19 cellular contexts compared by ENCODE assay signal in genomic region chr11:70311616-70312015, GRCh38. TPM values are rescaled to one million over a fixed set of nuclear protein-coding genes. Genes with fewer than 3 reads are reported as not detected.
DNase-seq lines count a peak whose midpoint lies in the region; ATAC-seq, FAIRE-seq and TF ChIP-seq lines count a peak whose summit lies in the region.
"Had no signal": no experiment of that assay in that cellular context is flagged by ENCODE, and none has a peak within 500 bp of the region (broad histone marks: within the 10 kb centered on the region; RNA-seq: fewer than 3 reads in every experiment).

No MANE protein-coding gene starts in this region.

- peaks cover 3% of the 10 kb centered on the region for H3K36me3 ChIP-seq in CD4-positive, CD25-positive, alpha-beta regulatory T cell (ENCODE audit: control insufficient read depth, insufficient read depth, low read length)
- peaks cover 2% of the 10 kb centered on the region for H3K36me3 ChIP-seq in mesendoderm (ENCODE audit: control insufficient read depth, insufficient read depth, low read length)

- H3K56ac ChIP-seq in mesendoderm (ENCODE audit: low read length), result peak overlapping the region; percentile 60

- H3K9me3 ChIP-seq in CD4-positive, CD25-positive, alpha-beta regulatory T cell (ENCODE audit: control insufficient read depth in 2 of 2, low read length in 2 of 2), result no peaks in the 10 kb centered on the region
- H3K9me3 ChIP-seq: MG63 had no signal

- CTCF ChIA-PET in Calu3 (lab: Charles Lee), result no interaction called here

- H3K79me1 ChIP-seq in mesendoderm (ENCODE audit: low read length), result peaks cover 22% of the 10 kb centered on the region

- no peak overlapping the region for H3K9ac ChIP-seq in mesendoderm (ENCODE audit: low read length)

- no peak overlapping the region for H2AK5ac ChIP-seq in mesendoderm (ENCODE audit: low read length)

- FAIRE-seq in GM12891 (lab: Jason Lieb, UNC), result no peak
- FAIRE-seq: GM12878, GM19239 had no signal

- H3K27ac ChIP-seq in CD4-positive, CD25-positive, alpha-beta regulatory T cell (ENCODE audit: insufficient read depth, low read length, poor library complexity, severe bottlenecking), result no peak overlapping the region
- H3K27ac ChIP-seq in mesendoderm (ENCODE audit: low read depth, low read length), result no peak overlapping the region

- peak overlapping the region in 2 of 3 donors; percentile 35 to 80 for H3K27ac Mint-ChIP-seq in CD4-positive, CD25-positive, alpha-beta regulatory T cell
- peak overlapping the region; percentile 67 for H3K27ac Mint-ChIP-seq in Calu3 (ENCODE audit: unreplicated experiment)
- H3K27ac Mint-ChIP-seq in activated T-helper 2 cell treated with anti-CD3 and anti-CD28 coated beads, Interferon-gamma antibody, Interleukin-2, Interleukin-4, amounts not matched to agents 10 μg/mL and 5 μg/mL and 100 μg/mL, durations not matched to agents 14 hours and 24 hours and 36 hours, result peak overlapping the region; percentile 2

- intact Hi-C loops in Calu3 (cut with micrococcal nuclease; ENCODE audit: unreplicated experiment), result no loop called here
- intact Hi-C loops in activated T-helper 2 cell treated with anti-CD3 and anti-CD28 coated beads, Interferon-gamma antibody, Interleukin-2, Interleukin-4, amounts not matched to agents 10 μg/mL and 5 μg/mL and 100 μg/mL, durations not matched to agents 14 hours and 24 hours and 36 hours (cut with micrococcal nuclease), result no loop called here

- H3K4me3 Mint-ChIP-seq in CD4-positive, CD25-positive, alpha-beta regulatory T cell, result no peak overlapping the region
- H3K4me3 Mint-ChIP-seq in Calu3 (ENCODE audit: low read depth, unreplicated experiment), result no peak overlapping the region
- H3K4me3 Mint-ChIP-seq in activated T-helper 2 cell treated with anti-CD3 and anti-CD28 coated beads, Interferon-gamma antibody, Interleukin-2, Interleukin-4, amounts not matched to agents 10 μg/mL and 5 μg/mL and 100 μg/mL, durations not matched to agents 14 hours and 24 hours and 36 hours (ENCODE audit: low read depth), result no peak overlapping the region
- H3K4me3 Mint-ChIP-seq: CD14-positive monocyte had no signal

- H3K23ac ChIP-seq in mesendoderm (ENCODE audit: low read length), result no peak overlapping the region

- H3K9me3 Mint-ChIP-seq in CD4-positive, CD25-positive, alpha-beta regulatory T cell, result peaks cover 0 to 1% (median 0%) of the 10 kb centered on the region in 7 donors
- H3K9me3 Mint-ChIP-seq in Calu3 (ENCODE audit: low read depth, unreplicated experiment), result no peaks in the 10 kb centered on the region
- no peaks in the 10 kb centered on the region for H3K9me3 Mint-ChIP-seq in activated T-helper 2 cell treated with anti-CD3 and anti-CD28 coated beads, Interferon-gamma antibody, Interleukin-2, Interleukin-4, amounts not matched to agents 10 μg/mL and 5 μg/mL and 100 μg/mL, durations not matched to agents 14 hours and 24 hours and 36 hours

- no peaks in the 10 kb centered on the region for H3K4me1 ChIP-seq in CD4-positive, CD25-positive, alpha-beta regulatory T cell (ENCODE audit: control insufficient read depth, insufficient read depth, low read length, poor library complexity, severe bottlenecking)
- peaks cover 15% of the 10 kb centered on the region for H3K4me1 ChIP-seq in mesendoderm (ENCODE audit: control insufficient read depth, low read depth, low read length)

- DNase-seq in CD4-positive, CD25-positive, alpha-beta regulatory T cell, result no peak
- DNase-seq in Calu3 (no peak), mesendoderm (no peak), KG1 (lab: John Stamatoyannopoulos, UW) (no peak), NCI-H2171 treated with DMSO at 0.1 percent for 48 hours (lab: John Stamatoyannopoulos, UW) (no peak), GM12891 (ENCODE audit: insufficient read length, low spot score) (no peak)
- DNase-seq in activated T-helper 2 cell treated with anti-CD3 and anti-CD28 coated beads, Interferon-gamma antibody, Interleukin-2, Interleukin-4, amounts not matched to agents 10 μg/mL and 5 μg/mL and 100 μg/mL, durations not matched to agents 14 hours and 24 hours and 36 hours (ENCODE audit: low spot score), result no peak
- DNase-seq: AML-193, DMS153, EL, Kasumi-1, MG63, NCI-H1048, NCI-H1436, NCI-H1930, NCI-H526 had no signal

- H4K8ac ChIP-seq in mesendoderm (ENCODE audit: low read depth, low read length), result no peak overlapping the region

- no CpG with 5 or more reads among the region's 4 CpGs for WGBS in mesendoderm (ENCODE audit: extremely low coverage, insufficient coverage, low lambda C conversion rate)

- no peak for TF ChIP-seq CTCF in Calu3 (IDR thresholded peaks at IDR 0.05; ENCODE audit: unreplicated experiment)

- no peak overlapping the region for H3K4me2 ChIP-seq in mesendoderm (ENCODE audit: low read length)

- no peaks in the 10 kb centered on the region for H3K27me3 ChIP-seq in CD4-positive, CD25-positive, alpha-beta regulatory T cell (ENCODE audit: control insufficient read depth, insufficient read depth, low read length)
- H3K27me3 ChIP-seq in mesendoderm (ENCODE audit: insufficient read depth, low read length, poor library complexity), result no peaks in the 10 kb centered on the region
- H3K27me3 ChIP-seq: MG63 had no signal

- peaks cover 0 to 31% (median 15%) of the 10 kb centered on the region in 4 donors for H3K4me1 Mint-ChIP-seq in CD4-positive, CD25-positive, alpha-beta regulatory T cell
- peaks cover 33% of the 10 kb centered on the region for H3K4me1 Mint-ChIP-seq in Calu3 (ENCODE audit: low read depth, unreplicated experiment)
- H3K4me1 Mint-ChIP-seq in activated T-helper 2 cell treated with anti-CD3 and anti-CD28 coated beads, Interferon-gamma antibody, Interleukin-2, Interleukin-4, amounts not matched to agents 10 μg/mL and 5 μg/mL and 100 μg/mL, durations not matched to agents 14 hours and 24 hours and 36 hours (ENCODE audit: low read depth), result peaks cover 3% of the 10 kb centered on the region

- no peak overlapping the region for H3K18ac ChIP-seq in mesendoderm (ENCODE audit: low read length)

- no peak overlapping the region for H4K5ac ChIP-seq in mesendoderm (ENCODE audit: low read length)

- H3K27me3 Mint-ChIP-seq in CD4-positive, CD25-positive, alpha-beta regulatory T cell, result no peaks in the 10 kb centered on the region
- H3K27me3 Mint-ChIP-seq in Calu3 (ENCODE audit: unreplicated experiment), result no peaks in the 10 kb centered on the region
- H3K27me3 Mint-ChIP-seq in activated T-helper 2 cell treated with anti-CD3 and anti-CD28 coated beads, Interferon-gamma antibody, Interleukin-2, Interleukin-4, amounts not matched to agents 10 μg/mL and 5 μg/mL and 100 μg/mL, durations not matched to agents 14 hours and 24 hours and 36 hours (ENCODE audit: low read depth), result no peaks in the 10 kb centered on the region

- no TSS peak for BruUV-seq in Calu3 (replicated peaks; lab: Mats Ljungman, UMichigan)

- H2BK120ac ChIP-seq in mesendoderm (ENCODE audit: low read depth, low read length), result no peak overlapping the region

- H3K4me3 ChIP-seq in CD4-positive, CD25-positive, alpha-beta regulatory T cell (ENCODE audit: low read depth, low read length), result no peak overlapping the region
- no peak overlapping the region for H3K4me3 ChIP-seq in mesendoderm (ENCODE audit: low read length)
- H3K4me3 ChIP-seq: GM12878, MG63 had no signal

- no peak for ATAC-seq in CD4-positive, CD25-positive, alpha-beta regulatory T cell (ENCODE audit: low read depth in 2 of 2)
- ATAC-seq: GM12878 had no signal

- peaks cover 29% of the 10 kb centered on the region for H3K79me2 ChIP-seq in mesendoderm (ENCODE audit: control insufficient read depth, insufficient read depth, low read length)

- H3K4ac ChIP-seq in mesendoderm (ENCODE audit: low read depth, low read length), result no peak overlapping the region

- H3K36me3 Mint-ChIP-seq in CD4-positive, CD25-positive, alpha-beta regulatory T cell, result peaks cover 31% of the 10 kb centered on the region
- peaks cover 26% of the 10 kb centered on the region for H3K36me3 Mint-ChIP-seq in Calu3 (ENCODE audit: insufficient read depth, unreplicated experiment)
- peaks cover 23% of the 10 kb centered on the region for H3K36me3 Mint-ChIP-seq in activated T-helper 2 cell treated with anti-CD3 and anti-CD28 coated beads, Interferon-gamma antibody, Interleukin-2, Interleukin-4, amounts not matched to agents 10 μg/mL and 5 μg/mL and 100 μg/mL, durations not matched to agents 14 hours and 24 hours and 36 hours (ENCODE audit: low read depth)

- H2BK15ac ChIP-seq in mesendoderm (replicated peaks; ENCODE audit: low read depth), result no peak overlapping the region

- no peak overlapping the region for H2BK5ac ChIP-seq in mesendoderm (ENCODE audit: low read length)

- TF ChIP-seq POLR2A in GM12891 (IDR thresholded peaks at IDR 0.05; ENCODE audit: low read depth, low read length), result no peak

TF ChIP-seq in GM12891, 5 proteins besides CTCF, POLR2A, EP300 and RAD21:
- no peak for TF ChIP-seq PAX5 (IDR thresholded peaks at IDR 0.05; ENCODE audit: insufficient read depth, low read length, severe bottlenecking)
- TF ChIP-seq SPI1 (IDR thresholded peaks at IDR 0.05; ENCODE audit: low read depth, low read length), result no peak
- TF ChIP-seq POU2F2 (IDR thresholded peaks at IDR 0.05; ENCODE audit: low read depth, low read length), result no peak
- no peak for TF ChIP-seq TAF1 (IDR thresholded peaks at IDR 0.05; ENCODE audit: low read depth, low read length)
- no peak for TF ChIP-seq POLR2AphosphoS5 (IDR thresholded peaks at IDR 0.05; ENCODE audit: low read depth, low read length)

RNA-seq across cellular contexts. Expression of gene PPFIA1, which starts 41.1 kb away (rescaled TPM):
- 62.6 TPM for total RNA-seq in CD4-positive, CD25-positive, alpha-beta regulatory T cell
- 10 to 100 TPM in 2 of 4 donors, 1 to 10 TPM in 2; 7.9 to 13.8 (median 10.0) TPM for polyA plus RNA-seq in CD4-positive, CD25-positive, alpha-beta regulatory T cell
- 76.5 and 84.0 TPM in 2 replicates for total RNA-seq in Calu3 (2022)
- 47.1 and 47.4 TPM in 2 replicates for total RNA-seq in activated T-helper 2 cell treated with anti-CD3 and anti-CD28 coated beads, Interferon-gamma antibody, Interleukin-2, Interleukin-4, amounts not matched to agents 10 μg/mL and 5 μg/mL and 100 μg/mL, durations not matched to agents 14 hours and 24 hours and 36 hours
- polyA plus RNA-seq in mesendoderm (2013, experiment 1 of 2), result 43.8 TPM
- polyA plus RNA-seq in mesendoderm (2013, experiment 2 of 2), result 45.8 TPM
- polyA plus RNA-seq in GM12891 (2012; ENCODE audit: low read depth, missing spikeins), result 10.0 TPM

Comparison
In these comparisons a context has a peak if more than half of its experiments do, and no peak if none do; other contexts are left out.
1. H3K27ac Mint-ChIP-seq: peak in every context shown above with its lines; median percentile 67 in Calu3; 58 in CD4-positive, CD25-positive, alpha-beta regulatory T cell; 2 in activated T-helper 2 cell treated with anti-CD3 and anti-CD28 coated beads, Interferon-gamma antibody, Interleukin-2, Interleukin-4, amounts not matched to agents 10 μg/mL and 5 μg/mL and 100 μg/mL, durations not matched to agents 14 hours and 24 hours and 36 hours.